Comparison of ENCODE assay signal across 28 cellular contexts in the genomic region with DNA sequence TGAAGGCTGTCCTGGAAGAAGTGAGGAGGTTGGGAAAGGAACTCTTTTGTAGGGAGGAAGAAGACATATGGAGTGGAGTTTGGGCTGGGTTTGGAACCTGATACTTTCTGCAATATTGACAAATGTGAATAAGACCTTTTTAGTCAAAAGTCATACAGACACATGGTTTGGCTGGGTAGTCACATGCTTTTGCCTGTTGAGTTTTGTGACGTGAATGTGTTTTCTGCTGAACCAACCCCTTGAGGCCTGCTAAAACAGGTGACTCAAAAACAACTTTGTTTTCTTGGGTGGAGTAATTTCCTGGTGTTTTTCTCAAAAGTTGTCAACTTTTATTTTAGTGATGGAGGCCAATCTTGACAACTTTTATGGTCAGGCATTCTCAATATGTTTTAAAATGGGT. TPM values are rescaled to one million over a fixed set of nuclear protein-coding genes. Genes with fewer than 3 reads are reported as not detected.
"Had no signal": no experiment of that assay in that cellular context is flagged by ENCODE, and none has a peak within 500 bp of the region (broad histone marks: within the 10 kb centered on the region; RNA-seq: fewer than 3 reads in every experiment).

No MANE protein-coding gene starts in this region.

- DNase-seq: activated CD4-positive, alpha-beta T cell treated with anti-CD3 and anti-CD28 coated beads, Interleukin-2, amount 10 ng/mL, durations not matched to agents 24 days and 14 days; activated CD8-positive, alpha-beta T cell treated with anti-CD3 and anti-CD28 coated beads for 36 hours; activated T-cell treated with anti-CD3 and anti-CD28 coated beads, Interleukin-2, amount 50 U/mL, for 4 hours; adrenal gland; brain microvascular endothelial cell; caudate nucleus; endodermal cell; esophagus squamous epithelium; kidney glomerular epithelial cell; left lung; lower lobe of right lung; mesenchymal stem cell; naive thymus-derived CD8-positive, alpha-beta T cell; nucleus accumbens; pancreas; psoas muscle; stimulated activated CD4-positive, alpha-beta T cell treated with anti-CD3 and anti-CD28 coated beads, Interleukin-2, amount 100 ng/mL, for 24 hours; stimulated activated naive B cell treated with anti-CD40 and anti-IgM and Interleukin-4, amounts not matched to agents 10 μg/mL and 1 μg/mL and 100 μg/mL, for 72 hours; stomach; thyroid gland; upper lobe of right lung had no signal

- H3K27me3 Mint-ChIP-seq: activated CD4-positive, alpha-beta T cell treated with anti-CD3 and anti-CD28 coated beads, Interleukin-2, amount 10 ng/mL, durations not matched to agents 24 days and 14 days; activated naive CD8-positive, alpha-beta T cell; dendritic cell treated with granulocyte-macrophage colony-stimulating factor and Interleukin-4, amounts not matched to agents 40 ng/mL and 50 ng/mL, for 4 days; naive thymus-derived CD8-positive, alpha-beta T cell; stimulated activated naive B cell treated with anti-CD40 and anti-IgM and Interleukin-4, amounts not matched to agents 10 μg/mL and 1 μg/mL and 100 μg/mL, for 72 hours had no signal

- H3K9me3 Mint-ChIP-seq: neural crest cell had no signal

- H3K9me3 ChIP-seq: adrenal gland, pancreas, psoas muscle, thyroid gland, upper lobe of right lung had no signal

- H3K4me3 ChIP-seq: adrenal gland, esophagus squamous epithelium, left lung, lower lobe of right lung, pancreas, psoas muscle, smooth muscle cell, stomach, thyroid gland, upper lobe of right lung had no signal

- FAIRE-seq: astrocyte, frontal cortex, pancreas had no signal

- H3K27ac Mint-ChIP-seq: activated CD4-positive, alpha-beta T cell treated with anti-CD3 and anti-CD28 coated beads, Interleukin-2, amount 10 ng/mL, durations not matched to agents 24 days and 14 days; activated CD8-positive, alpha-beta T cell treated with anti-CD3 and anti-CD28 coated beads for 36 hours; activated naive CD8-positive, alpha-beta T cell; activated T-helper 2 cell treated with anti-CD3 and anti-CD28 coated beads, Interferon-gamma antibody, Interleukin-2, Interleukin-4, amounts not matched to agents 10 μg/mL and 5 μg/mL and 100 μg/mL, durations not matched to agents 14 hours and 24 hours and 36 hours; dendritic cell treated with granulocyte-macrophage colony-stimulating factor and Interleukin-4, amounts not matched to agents 40 ng/mL and 50 ng/mL, for 4 days; endodermal cell; naive thymus-derived CD8-positive, alpha-beta T cell; stimulated activated naive B cell treated with anti-CD40 and anti-IgM and Interleukin-4, amounts not matched to agents 10 μg/mL and 1 μg/mL and 100 μg/mL, for 72 hours had no signal

- H3K4me1 Mint-ChIP-seq: endodermal cell had no signal

- H3K4me1 ChIP-seq: adrenal gland, pancreas, psoas muscle, upper lobe of right lung had no signal

- H3K4me2 ChIP-seq: smooth muscle cell had no signal

- H3K4me3 Mint-ChIP-seq: activated CD4-positive, alpha-beta T cell treated with anti-CD3 and anti-CD28 coated beads, Interleukin-2, amount 10 ng/mL, durations not matched to agents 24 days and 14 days; activated CD8-positive, alpha-beta T cell treated with anti-CD3 and anti-CD28 coated beads for 36 hours; activated naive CD8-positive, alpha-beta T cell; activated T-cell treated with anti-CD3 and anti-CD28 coated beads, Interleukin-2, amount 50 U/mL, for 4 hours; dendritic cell treated with granulocyte-macrophage colony-stimulating factor and Interleukin-4, amounts not matched to agents 40 ng/mL and 50 ng/mL, for 4 days; endodermal cell; naive thymus-derived CD8-positive, alpha-beta T cell; neural crest cell; stimulated activated naive B cell treated with anti-CD40 and anti-IgM and Interleukin-4, amounts not matched to agents 10 μg/mL and 1 μg/mL and 100 μg/mL, for 72 hours had no signal

- ATAC-seq: activated CD8-positive, alpha-beta T cell treated with anti-CD3 and anti-CD28 coated beads for 36 hours; activated T-cell treated with anti-CD3 and anti-CD28 coated beads, Interleukin-2, amount 50 U/mL, for 4 hours; left lung; lower lobe of right lung; naive thymus-derived CD8-positive, alpha-beta T cell; pancreas; psoas muscle; stimulated activated naive B cell treated with anti-CD40 and anti-IgM and Interleukin-4, amounts not matched to agents 10 μg/mL and 1 μg/mL and 100 μg/mL, for 72 hours; upper lobe of right lung had no signal

- H3K36me3 ChIP-seq: adrenal gland, brain microvascular endothelial cell, esophagus squamous epithelium, left lung, lower lobe of right lung, pancreas, stomach, thyroid gland, upper lobe of right lung had no signal

- H3K27ac ChIP-seq: adrenal gland, brain microvascular endothelial cell, esophagus squamous epithelium, left lung, lower lobe of right lung, pancreas, psoas muscle, stomach, thyroid gland, upper lobe of right lung had no signal

- H3K27me3 ChIP-seq: adrenal gland, brain microvascular endothelial cell, esophagus squamous epithelium, left lung, pancreas, stomach, thyroid gland, upper lobe of right lung had no signal

RNA-seq across cellular contexts. Expression of gene CCR4, which starts 39.4 kb away (rescaled TPM):
- total RNA-seq: astrocyte, neural crest cell, smooth muscle cell had no signal
- polyA plus RNA-seq: pancreas, smooth muscle cell had no signal
